8 cellular contexts compared by ENCODE assay signal in the genomic region with DNA sequence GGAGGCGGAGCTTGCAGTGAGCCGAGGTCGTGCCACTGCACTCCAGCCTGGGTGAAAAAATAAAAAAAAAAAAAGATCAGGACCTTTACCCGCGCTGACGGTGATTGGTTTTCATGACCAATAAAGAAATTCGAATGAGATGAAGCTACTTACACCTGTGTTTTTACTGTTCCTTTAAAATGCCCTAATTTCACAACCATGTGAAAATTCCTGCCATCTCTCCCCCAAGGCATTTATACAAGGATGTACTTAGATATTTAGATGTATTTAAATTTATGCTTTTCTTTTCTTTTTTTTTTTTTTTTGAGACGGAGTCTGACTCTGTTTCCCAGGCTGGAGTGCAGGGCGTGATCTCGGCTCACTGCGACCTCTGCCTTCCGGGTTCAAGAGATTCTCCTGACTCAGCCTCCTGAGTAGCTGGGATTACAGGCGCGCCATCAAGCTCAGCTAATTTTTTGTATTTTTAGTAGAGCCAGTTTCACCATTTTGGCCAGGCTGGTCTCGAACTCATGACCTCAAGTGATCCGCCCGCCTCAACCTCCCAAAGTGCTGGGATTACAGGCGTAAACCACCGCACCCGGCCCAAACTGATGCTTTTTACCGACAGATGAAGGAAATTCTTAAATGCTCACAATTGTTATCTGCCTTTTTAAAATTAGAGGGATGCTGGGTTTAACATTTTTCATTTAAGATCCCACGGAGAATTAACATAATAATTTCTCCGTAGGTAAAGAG. TPM values are rescaled to one million over a fixed set of nuclear protein-coding genes. Genes with fewer than 3 reads are reported as not detected.
A peak's percentile ranks its signal among the peaks of the same experiment; 100 is the strongest.
DNase-seq lines count a peak whose midpoint lies in the region; ATAC-seq, FAIRE-seq and TF ChIP-seq lines count a peak whose summit lies in the region.

No MANE protein-coding gene starts in this region.

- H3K14ac ChIP-seq in mesenchymal stem cell (ENCODE audit: low read length in 2 of 2): no peak overlapping the region

- H3K27ac ChIP-seq in mesenchymal stem cell (ENCODE audit: low read length, poor library complexity, severe bottlenecking) (no peak overlapping the region), tibial nerve (peak overlapping the region in 3 of 4 donors; percentile 93 to 96 (median 93))

- H2BK15ac ChIP-seq in mesenchymal stem cell (ENCODE audit: low read depth, poor library complexity, severe bottlenecking): no peak overlapping the region

- H4K91ac ChIP-seq in mesenchymal stem cell (ENCODE audit: low read length): no peak overlapping the region

- 85% methylated on average over 23 of the region's 23 CpGs for WGBS in mesenchymal stem cell
- 82% methylated on average over 23 of the region's 23 CpGs for WGBS in tibial nerve, 2 donors

- H3K4me1 Mint-ChIP-seq in activated T-cell treated with anti-CD3 and anti-CD28 coated beads, Interleukin-2, amount 50 U/mL, for 72 hours (ENCODE audit: low read depth): peaks cover 31% of the 10 kb centered on the region
- H3K4me1 Mint-ChIP-seq in activated CD8-positive, alpha-beta T cell treated with anti-CD3 and anti-CD28 coated beads, Interleukin-2, amount 10 ng/mL, durations not matched to agents 7 days and 5 days (ENCODE audit: low read depth): peaks cover 24% of the 10 kb centered on the region

- no peak overlapping the region for H4K8ac ChIP-seq in mesenchymal stem cell (ENCODE audit: low read length)

- H3K23ac ChIP-seq in mesenchymal stem cell (ENCODE audit: low read length in 2 of 2): no peak overlapping the region

- H3K9me3 ChIP-seq in mesenchymal stem cell (ENCODE audit: control insufficient read depth, low read length) (no peaks in the 10 kb centered on the region), tibial nerve (no peaks in the 10 kb centered on the region)

- H3K4me3 ChIP-seq in mesenchymal stem cell (ENCODE audit: insufficient read depth in 1 of 2, low read depth in 1 of 2, low read length in 2 of 2): peak overlapping the region in 1 of 2 experiments; percentile 90
- peak overlapping the region in 3 of 4 donors; percentile 60 to 74 (median 61) for H3K4me3 ChIP-seq in tibial nerve

- H2AK5ac ChIP-seq in mesenchymal stem cell (ENCODE audit: low read length, severe bottlenecking): no peak overlapping the region

- FAIRE-seq in frontal cortex (lab: Jason Lieb, UNC): no peak

- H3K27me3 ChIP-seq in mesenchymal stem cell (ENCODE audit: control insufficient read depth in 1 of 2, insufficient read depth in 1 of 2, low read length in 2 of 2) (no peaks in the 10 kb centered on the region), tibial nerve (no peaks in the 10 kb centered on the region)

- H3K4me1 ChIP-seq in mesenchymal stem cell (ENCODE audit: control insufficient read depth, insufficient read depth, low read depth, low read length) (peaks cover 8% of the 10 kb centered on the region), tibial nerve (peaks cover 0 to 26% (median 9%) of the 10 kb centered on the region in 4 donors)

- no peak overlapping the region for H2AFZ ChIP-seq in mesenchymal stem cell (ENCODE audit: low read depth, low read length)

- peaks cover 1% of the 10 kb centered on the region for H3K79me1 ChIP-seq in mesenchymal stem cell (replicated peaks; ENCODE audit: low read length, poor library complexity, severe bottlenecking)

- H2BK12ac ChIP-seq in mesenchymal stem cell (ENCODE audit: low read length in 2 of 2): no peak overlapping the region

- H3K18ac ChIP-seq in mesenchymal stem cell (ENCODE audit: low read depth in 1 of 2, low read length in 2 of 2): no peak overlapping the region

- peak overlapping the region; percentile 98 for H3K9ac ChIP-seq in mesenchymal stem cell (ENCODE audit: low read length)

- POLR2A ChIA-PET in activated CD8-positive, alpha-beta T cell treated with anti-CD3 and anti-CD28 coated beads, Interleukin-2, amount 10 ng/mL, durations not matched to agents 7 days and 5 days (lab: Charles Lee): interaction anchor here (0.6 to 2.5 kb wide), 20 partner anchors 8 to 1991 kb away, joined by 3 to 21 read pairs (median 4); a partner anchor contains a TSS

- H2BK120ac ChIP-seq in mesenchymal stem cell (ENCODE audit: low read depth, low read length): no peak overlapping the region

- H3K4me3 Mint-ChIP-seq in activated T-cell treated with anti-CD3 and anti-CD28 coated beads, Interleukin-2, amount 50 U/mL, for 72 hours: peak overlapping the region; percentile 76 to 98
- H3K4me3 Mint-ChIP-seq in activated CD8-positive, alpha-beta T cell treated with anti-CD3 and anti-CD28 coated beads, Interleukin-2, amount 10 ng/mL, durations not matched to agents 7 days and 5 days: peak overlapping the region; percentile 83

- H3K27ac Mint-ChIP-seq in activated T-cell treated with anti-CD3 and anti-CD28 coated beads, Interleukin-2, amount 50 U/mL, for 72 hours: no peak overlapping the region
- peak overlapping the region; percentile 99 for H3K27ac Mint-ChIP-seq in activated CD8-positive, alpha-beta T cell treated with anti-CD3 and anti-CD28 coated beads, Interleukin-2, amount 10 ng/mL, durations not matched to agents 7 days and 5 days

- H3K4ac ChIP-seq in mesenchymal stem cell (ENCODE audit: low read depth in 1 of 2, low read length in 2 of 2): no peak overlapping the region

- no peak for TF ChIP-seq POLR2A in tibial nerve (IDR thresholded peaks at IDR 0.05)

- H3K4me2 ChIP-seq in mesenchymal stem cell (ENCODE audit: low read length, poor library complexity, severe bottlenecking): no peak overlapping the region

- H3K36me3 ChIP-seq in mesenchymal stem cell (ENCODE audit: control insufficient read depth in 1 of 2, insufficient read depth in 2 of 2, low read depth in 1 of 2, low read length in 2 of 2): no peaks in the 10 kb centered on the region
- no peaks in the 10 kb centered on the region for H3K36me3 ChIP-seq in tibial nerve

- ATAC-seq in activated T-cell treated with anti-CD3 and anti-CD28 coated beads, Interleukin-2, amount 50 U/mL, for 72 hours (replicated peaks in 1 of 2): no peak
- ATAC-seq in activated CD8-positive, alpha-beta T cell treated with anti-CD3 and anti-CD28 coated beads, Interleukin-2, amount 10 ng/mL, durations not matched to agents 7 days and 5 days: no peak
- ATAC-seq in HG03521 (IDR thresholded peaks at IDR 0.05; ENCODE audit: unreplicated experiment) (no peak), HG02970 (IDR thresholded peaks at IDR 0.05; ENCODE audit: low FRiP score, unreplicated experiment) (no peak)

- CTCF ChIA-PET in activated CD8-positive, alpha-beta T cell treated with anti-CD3 and anti-CD28 coated beads, Interleukin-2, amount 10 ng/mL, durations not matched to agents 7 days and 5 days (lab: Charles Lee): interaction anchor here (0.6 to 6.7 kb wide), 34 partner anchors 12 to 357 kb away, joined by 3 to 41 read pairs (median 4); a partner anchor contains a TSS

- TF ChIP-seq CTCF in tibial nerve (IDR thresholded peaks at IDR 0.05): no peak

- no peak overlapping the region for H2BK5ac ChIP-seq in mesenchymal stem cell (ENCODE audit: low read depth, low read length, poor library complexity, severe bottlenecking)

- H3K9me3 Mint-ChIP-seq in activated T-cell treated with anti-CD3 and anti-CD28 coated beads, Interleukin-2, amount 50 U/mL, for 72 hours: no peaks in the 10 kb centered on the region
- H3K9me3 Mint-ChIP-seq in activated CD8-positive, alpha-beta T cell treated with anti-CD3 and anti-CD28 coated beads, Interleukin-2, amount 10 ng/mL, durations not matched to agents 7 days and 5 days (ENCODE audit: insufficient read depth): no peaks in the 10 kb centered on the region

- no peak for TF ChIP-seq EP300 in tibial nerve (IDR thresholded peaks at IDR 0.05)

- no peaks in the 10 kb centered on the region for H3K27me3 Mint-ChIP-seq in activated T-cell treated with anti-CD3 and anti-CD28 coated beads, Interleukin-2, amount 50 U/mL, for 72 hours (ENCODE audit: low read depth)
- H3K27me3 Mint-ChIP-seq in activated CD8-positive, alpha-beta T cell treated with anti-CD3 and anti-CD28 coated beads, Interleukin-2, amount 10 ng/mL, durations not matched to agents 7 days and 5 days (ENCODE audit: low read depth): no peaks in the 10 kb centered on the region

- no peak for DNase-seq in activated T-cell treated with anti-CD3 and anti-CD28 coated beads, Interleukin-2, amount 50 U/mL, for 72 hours
- no peak for DNase-seq in activated T-cell treated with anti-CD3 and anti-CD28 coated beads, Interleukin-2, amount 50 U/mL, for 48 hours
- no peak for DNase-seq in activated CD8-positive, alpha-beta T cell treated with anti-CD3 and anti-CD28 coated beads, Interleukin-2, amount 10 ng/mL, durations not matched to agents 7 days and 5 days
- DNase-seq in mesenchymal stem cell (no peak), tibial nerve (ENCODE audit: low spot score in 2 of 2) (no peak), frontal cortex (ENCODE audit: low spot score in 2 of 2) (no peak)

- no peaks in the 10 kb centered on the region for H3K36me3 Mint-ChIP-seq in activated T-cell treated with anti-CD3 and anti-CD28 coated beads, Interleukin-2, amount 50 U/mL, for 72 hours (ENCODE audit: insufficient read depth in 2 of 2)
- H3K36me3 Mint-ChIP-seq in activated CD8-positive, alpha-beta T cell treated with anti-CD3 and anti-CD28 coated beads, Interleukin-2, amount 10 ng/mL, durations not matched to agents 7 days and 5 days (ENCODE audit: low read depth): peaks cover 3% of the 10 kb centered on the region

RNA-seq across cellular contexts. Expression of a gene that starts 3.1 kb away (rescaled TPM):
- 10 to 100 TPM; 12.8 to 14.1 TPM for total RNA-seq in activated T-cell treated with anti-CD3 and anti-CD28 coated beads, Interleukin-2, amount 50 U/mL, for 72 hours
- 10 to 100 TPM; 11.5 to 12.7 TPM for total RNA-seq in activated CD8-positive, alpha-beta T cell treated with anti-CD3 and anti-CD28 coated beads, Interleukin-2, amount 10 ng/mL, durations not matched to agents 7 days and 5 days
- polyA plus RNA-seq in mesenchymal stem cell (2013, experiment 1 of 2): 31.3 TPM
- 33.9 TPM for polyA plus RNA-seq in mesenchymal stem cell (2013, experiment 2 of 2)
- 10 to 100 TPM; 14.1 to 40.9 (median 32.5) TPM for total RNA-seq in tibial nerve
- 27.3 TPM for total RNA-seq in frontal cortex

RNA-seq across cellular contexts. Expression of a gene that starts 45.1 kb away (rescaled TPM):
- 10 to 100 TPM; 44.7 to 48.8 TPM for total RNA-seq in activated T-cell treated with anti-CD3 and anti-CD28 coated beads, Interleukin-2, amount 50 U/mL, for 72 hours
- total RNA-seq in activated CD8-positive, alpha-beta T cell treated with anti-CD3 and anti-CD28 coated beads, Interleukin-2, amount 10 ng/mL, durations not matched to agents 7 days and 5 days: 10 to 100 TPM; 63.5 to 64.0 TPM
- polyA plus RNA-seq in mesenchymal stem cell (2013, experiment 1 of 2): 33.7 TPM
- polyA plus RNA-seq in mesenchymal stem cell (2013, experiment 2 of 2): 34.2 TPM
- total RNA-seq in tibial nerve (10 to 100 TPM; 18.0 to 28.4 (median 23.9) TPM), frontal cortex (38.7 TPM)
